Comparison of ENCODE assay signal across 26 cellular contexts in the genomic region with DNA sequence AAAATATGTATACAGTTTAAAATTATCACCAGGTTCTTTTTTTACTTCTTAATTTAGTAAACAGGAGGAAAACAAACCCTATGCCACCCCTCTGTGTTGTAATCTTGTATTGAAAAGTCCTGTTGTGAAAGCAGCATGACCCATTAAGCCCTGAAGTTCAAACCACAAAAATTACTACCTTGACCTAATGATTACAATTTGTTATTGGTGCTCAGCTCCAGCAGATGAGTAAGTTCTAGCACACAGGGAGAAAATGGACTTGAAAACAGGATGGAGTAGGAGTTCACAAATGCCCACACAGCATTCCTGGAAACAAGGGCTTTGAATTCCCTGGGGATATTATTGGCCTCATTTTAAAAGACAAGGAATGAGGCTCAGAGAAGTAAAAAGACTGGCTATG.
"Had no signal": no experiment of that assay in that cellular context is flagged by ENCODE, and none has a peak within 500 bp of the region (broad histone marks: within the 10 kb centered on the region; RNA-seq: fewer than 3 reads in every experiment).

No MANE protein-coding gene starts in this region.

- H3K9ac ChIP-seq: SK-N-SH had no signal

- H3K4me2 ChIP-seq: SK-N-SH had no signal

- FAIRE-seq: bronchial epithelial cell, TTC549 had no signal

- ATAC-seq: activated CD4-positive, alpha-beta T cell treated with anti-CD3 and anti-CD28 coated beads for 36 hours; activated CD4-positive, CD25-positive, alpha-beta regulatory T cell treated with anti-CD3 and anti-CD28 coated beads, Interleukin-2, amount 50 U/mL, for 24 hours; activated CD8-positive, alpha-beta T cell treated with anti-CD3 and anti-CD28 coated beads, Interleukin-2, amount 10 ng/mL, durations not matched to agents 7 days and 5 days; activated naive CD8-positive, alpha-beta T cell treated with anti-CD3 and anti-CD28 coated beads, Interleukin-2, amount 50 U/mL, for 24 hours; Panc1 had no signal

- H3K27me3 ChIP-seq: SJSA1 had no signal

- H3K27ac ChIP-seq: SJSA1 had no signal

- DNase-seq: activated CD4-positive, alpha-beta T cell treated with anti-CD3 and anti-CD28 coated beads for 36 hours; activated CD4-positive, alpha-beta T cell treated with anti-CD3 and anti-CD28 coated beads, Interleukin-2, amount 10 ng/mL, durations not matched to agents 7 days and 5 days; activated CD4-positive, alpha-beta T cell treated with anti-CD3 and anti-CD28 coated beads, Interleukin-2, amount 50 U/mL, for 48 hours; activated CD8-positive, alpha-beta T cell treated with anti-CD3 and anti-CD28 coated beads, Interleukin-2, amount 10 ng/mL, durations not matched to agents 7 days and 5 days; activated effector memory CD4-positive, alpha-beta T cell treated with Interleukin-2 at 50 U/mL for 16 hours; activated naive CD4-positive, alpha-beta T cell treated with anti-CD3 and anti-CD28 coated beads, Interleukin-2, amount 10 ng/mL, durations not matched to agents 7 days and 5 days; activated naive CD8-positive, alpha-beta T cell treated with anti-CD3 and anti-CD28 coated beads, Interleukin-2, amount 50 U/mL, for 24 hours; activated T-cell treated with anti-CD3 and anti-CD28 coated beads, Interleukin-2, amount 50 U/mL, for 24 hours; anterior cingulate cortex; caudate nucleus; MM.1S; MV-4-11; NCI-H1092; NCI-H1436 treated with DMSO at 0.1 percent for 48 hours; NCI-H1694 treated with DMSO at 0.1 percent for 48 hours; NCI-H2029; NCI-H345; NCI-H524 treated with DMSO at 0.1 percent for 48 hours; RPMI8226; SHP77 treated with DMSO at 0.1 percent for 48 hours; SK-N-SH had no signal

- H3K4me3 ChIP-seq: SJSA1 had no signal

- H3K9me3 ChIP-seq: SJSA1, SK-N-SH had no signal

- H3K36me3 ChIP-seq: SJSA1 had no signal

- H3K4me1 ChIP-seq: SJSA1 had no signal
